Comparison of ENCODE assay signal across 10 cellular contexts in the genomic region with DNA sequence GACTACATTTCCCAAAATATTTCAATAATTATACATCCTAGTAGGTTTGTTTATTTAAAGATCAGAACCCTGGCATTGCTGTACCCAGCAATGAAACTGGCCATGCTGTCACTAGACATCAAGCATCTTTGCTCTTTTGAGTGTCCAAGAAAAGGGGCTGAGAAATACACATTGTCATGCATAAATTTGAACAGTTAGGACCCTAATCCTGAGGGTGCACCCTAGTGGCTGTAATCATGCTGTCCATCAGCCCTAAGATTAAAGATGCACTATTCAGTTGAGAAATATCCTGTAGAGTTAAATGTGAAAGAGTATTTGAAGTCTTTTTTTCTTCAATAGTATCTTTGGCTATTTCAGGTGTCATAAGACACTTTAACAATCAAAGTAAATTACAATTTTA.
DNase-seq lines count a peak whose midpoint lies in the region; ATAC-seq, FAIRE-seq and TF ChIP-seq lines count a peak whose summit lies in the region.
"Had no signal": no experiment of that assay in that cellular context is flagged by ENCODE, and none has a peak within 500 bp of the region (broad histone marks: within the 10 kb centered on the region; RNA-seq: fewer than 3 reads in every experiment).

No MANE protein-coding gene starts in this region.

- TF ChIP-seq POLR2A in stomach (IDR thresholded peaks at IDR 0.05), result no peak

- H3K36me3 ChIP-seq in A673 (ENCODE audit: insufficient read depth, low read length, poor library complexity, severe bottlenecking) (peaks cover 5% of the 10 kb centered on the region), OCI-LY1 (ENCODE audit: insufficient read depth, low read length) (peaks cover 95% of the 10 kb centered on the region), stomach (peaks cover 58 to 99% (median 95%) of the 10 kb centered on the region in 4 donors)

- CTCF ChIA-PET in A673 (lab: Charles Lee), result no interaction called here

- intact Hi-C loops in A673 (cut with micrococcal nuclease; ENCODE audit: unreplicated experiment) (no loop called here), stomach (cut with DNase I; ENCODE audit: low total_unique reads) (no loop called here)

- POLR2A ChIA-PET in A673 (lab: Charles Lee; ENCODE audit: low non-redundant PET), result no interaction called here

- ATAC-seq in HG02884 (IDR thresholded peaks at IDR 0.05; ENCODE audit: unreplicated experiment), result no peak

- TF ChIP-seq EP300 in stomach (IDR thresholded peaks at IDR 0.05), result no peak

- H3K27me3 ChIP-seq in A673 (replicated peaks; ENCODE audit: insufficient read depth, low read depth, low read length, poor library complexity), result no peaks in the 10 kb centered on the region
- no peaks in the 10 kb centered on the region for H3K27me3 ChIP-seq in OCI-LY1 (ENCODE audit: insufficient read depth, low read length)
- H3K27me3 ChIP-seq in stomach, result no peaks in the 10 kb centered on the region

- no peaks in the 10 kb centered on the region for H3F3A ChIP-seq in OCI-LY1 (ENCODE audit: insufficient read depth, low read length)

- H4K20me1 ChIP-seq in OCI-LY1 (ENCODE audit: insufficient read depth, low read length), result no peaks in the 10 kb centered on the region

- no peaks in the 10 kb centered on the region for H3K9me3 ChIP-seq in A673 (ENCODE audit: low read depth, low read length, poor library complexity, severe bottlenecking)
- no peaks in the 10 kb centered on the region for H3K9me3 ChIP-seq in OCI-LY1 (ENCODE audit: low read length)
- H3K9me3 ChIP-seq in stomach, result no peaks in the 10 kb centered on the region

- FAIRE-seq in RCC 7860 (lab: Jason Lieb, UNC), result no peak
- FAIRE-seq: endometrium had no signal

- H3K9ac ChIP-seq in OCI-LY1 (ENCODE audit: low read length), result no peak overlapping the region

- H3K27ac ChIP-seq in A673 (ENCODE audit: low read depth, low read length, poor library complexity, severe bottlenecking) (no peak overlapping the region), OCI-LY1 (ENCODE audit: low read depth, low read length, poor library complexity, severe bottlenecking) (no peak overlapping the region), stomach (no peak overlapping the region)

- no peak overlapping the region for H2AFZ ChIP-seq in OCI-LY1 (ENCODE audit: low read length)

- peak; percentile 18 for DNase-seq in A673 (ENCODE audit: low spot score)
- no peak for DNase-seq in GM10266 (ENCODE audit: extremely low spot score)
- peak; percentile 32 for DNase-seq in dermis blood vessel endothelial cell
- no peak for DNase-seq in retina
- no peak for DNase-seq in RCC 7860 (ENCODE audit: low spot score)
- DNase-seq in stomach, result no peak
- DNase-seq: NCI-H510A had no signal

- no peaks in the 10 kb centered on the region for H3K4me1 ChIP-seq in A673 (ENCODE audit: insufficient read depth, low read length, poor library complexity, severe bottlenecking)
- peaks cover 13% of the 10 kb centered on the region for H3K4me1 ChIP-seq in OCI-LY1 (ENCODE audit: insufficient read depth, low read length, severe bottlenecking)
- H3K4me1 ChIP-seq in stomach, result peaks cover 0 to 7% (median 2%) of the 10 kb centered on the region in 4 donors

- BruUV-seq in A673 (replicated peaks; lab: Mats Ljungman, UMichigan), result no TSS peak

- no peak overlapping the region for H3K4me3 ChIP-seq in A673 (ENCODE audit: low read depth, low read length, poor library complexity, severe bottlenecking)
- no peak overlapping the region for H3K4me3 ChIP-seq in OCI-LY1 (ENCODE audit: low read depth, low read length, poor library complexity, severe bottlenecking)
- H3K4me3 ChIP-seq in stomach, result no peak overlapping the region

- peak; percentile 43 for TF ChIP-seq CTCF in A673 (conservative IDR thresholded peaks at IDR 0.05; ENCODE audit: low read depth, low read length)
- peak; percentile 44 for TF ChIP-seq CTCF in GM10266 (IDR thresholded peaks at IDR 0.05; ENCODE audit: control insufficient read depth, insufficient read depth, low read depth, missing control alignments)
- peak; percentile 59 for TF ChIP-seq CTCF in OCI-LY1 (IDR thresholded peaks at IDR 0.05; ENCODE audit: low read length)
- no peak for TF ChIP-seq CTCF in stomach (IDR thresholded peaks at IDR 0.05)

- H3K79me2 ChIP-seq in OCI-LY1 (ENCODE audit: insufficient read depth, low read length), result no peaks in the 10 kb centered on the region

- H3K4me2 ChIP-seq in OCI-LY1 (ENCODE audit: low read length), result no peak overlapping the region

- H3K9me2 ChIP-seq in OCI-LY1 (ENCODE audit: low read depth, low read length), result no peaks in the 10 kb centered on the region

Comparison
In these comparisons a context has a peak if more than half of its experiments do, and no peak if none do; other contexts are left out.
1. DNase-seq: peak in A673 (single experiment) and dermis blood vessel endothelial cell (single experiment); none in GM10266 (single experiment), retina (single experiment), RCC 7860 (single experiment) and stomach (single experiment).
2. CTCF ChIP-seq: peak in A673 (single experiment), GM10266 (single experiment) and OCI-LY1 (single experiment); none in stomach (0 of 7).